14 cellular contexts compared by ENCODE assay signal in genomic region chr7:116610210-116610609, GRCh38.
A peak's percentile ranks its signal among the peaks of the same experiment; 100 is the strongest.
DNase-seq lines count a peak whose midpoint lies in the region; ATAC-seq, FAIRE-seq and TF ChIP-seq lines count a peak whose summit lies in the region.
"Had no signal": no experiment of that assay in that cellular context is flagged by ENCODE, and none has a peak within 500 bp of the region (broad histone marks: within the 10 kb centered on the region; RNA-seq: fewer than 3 reads in every experiment).

No MANE protein-coding gene starts in this region.

- TF ChIP-seq POLR2A in H54 (IDR thresholded peaks at IDR 0.05; ENCODE audit: low read depth, low read length), result no peak

- no peak overlapping the region for H3K4me3 Mint-ChIP-seq in Caco-2 (ENCODE audit: unreplicated experiment)
- H3K4me3 Mint-ChIP-seq: CD4-positive, alpha-beta memory T cell; neural crest cell had no signal

- 60 to 88% (median 65%) methylated on average over 2 of the region's 2 CpGs for WGBS in small intestine, 3 donors

- no peak overlapping the region for H3K27ac Mint-ChIP-seq in Caco-2 (ENCODE audit: unreplicated experiment)
- H3K27ac Mint-ChIP-seq: activated naive CD4-positive, alpha-beta T cell treated with anti-CD3 and anti-CD28 coated beads, Interleukin-2, amount 50 U/mL, for 72 hours; CD4-positive, alpha-beta memory T cell had no signal

- H3K4me1 ChIP-seq in RWPE2 (ENCODE audit: insufficient read depth, poor library complexity, severe bottlenecking), result no peaks in the 10 kb centered on the region
- peaks cover 0 to 2% of the 10 kb centered on the region in 2 donors for H3K4me1 ChIP-seq in small intestine (ENCODE audit: control insufficient read depth in 2 of 2, insufficient read depth in 1 of 2, low read depth in 1 of 2, low read length in 1 of 2)
- H3K4me1 ChIP-seq in Caco-2, result no peaks in the 10 kb centered on the region

- POLR2A ChIA-PET in HEK293T (lab: Yijun Ruan, JAX), result no interaction called here
- POLR2A ChIA-PET in Caco-2 (lab: Charles Lee), result no interaction called here

- H3K36me3 Mint-ChIP-seq in Caco-2 (ENCODE audit: insufficient read depth, unreplicated experiment), result no peaks in the 10 kb centered on the region

- no peaks in the 10 kb centered on the region for H3K9me3 Mint-ChIP-seq in Caco-2 (ENCODE audit: unreplicated experiment)
- H3K9me3 Mint-ChIP-seq: activated naive CD4-positive, alpha-beta T cell treated with anti-CD3 and anti-CD28 coated beads, Interleukin-2, amount 50 U/mL, for 72 hours had no signal

- no TSS peak for BruUV-seq in Caco-2 (replicated peaks; lab: Mats Ljungman, UMichigan)

- TF ChIP-seq CTCF in RWPE2 (IDR thresholded peaks at IDR 0.05; ENCODE audit: poor library complexity, severe bottlenecking), result no peak
- no peak for TF ChIP-seq CTCF in epithelial cell of proximal tubule (conservative IDR thresholded peaks at IDR 0.05; ENCODE audit: low read depth, low read length)
- TF ChIP-seq CTCF in Caco-2 (IDR thresholded peaks at IDR 0.05; ENCODE audit: insufficient read depth in 1 of 2, low read depth in 1 of 2, low read length in 1 of 2, severe bottlenecking in 1 of 2, unreplicated experiment in 1 of 2), result no peak

- H3K27me3 ChIP-seq in RWPE2 (ENCODE audit: insufficient read depth, poor library complexity, severe bottlenecking) (no peaks in the 10 kb centered on the region), small intestine (ENCODE audit: control insufficient read depth in 2 of 2, insufficient read depth in 2 of 2, low read length in 2 of 2) (peaks cover 0 to 2% of the 10 kb centered on the region in 2 donors), Caco-2 (replicated peaks; ENCODE audit: control insufficient read depth, insufficient read depth, low read length) (no peaks in the 10 kb centered on the region)

- peak; percentile 26 for FAIRE-seq in small intestine (lab: Jason Lieb, UNC)
- FAIRE-seq in H54 (lab: Jason Lieb, UNC), result no peak

- no peaks in the 10 kb centered on the region for H3K36me3 ChIP-seq in RWPE2 (ENCODE audit: low read depth)
- H3K36me3 ChIP-seq in small intestine (ENCODE audit: control insufficient read depth in 2 of 2, insufficient read depth in 2 of 2, low read length in 2 of 2), result no peaks in the 10 kb centered on the region
- H3K36me3 ChIP-seq in Caco-2 (ENCODE audit: control insufficient read depth, insufficient read depth, low read length), result no peaks in the 10 kb centered on the region

- DNase-seq in HEK293T (ENCODE audit: extremely low spot score) (no peak), RWPE2 (ENCODE audit: low spot score) (no peak), epithelial cell of proximal tubule (ENCODE audit: low read depth) (peak; percentile 67), small intestine (no peak), H54 (ENCODE audit: insufficient read length, low spot score) (no peak), Caco-2 (no peak), NCI-H748 (lab: John Stamatoyannopoulos, UW; ENCODE audit: unreplicated experiment) (no peak)
- DNase-seq: activated CD4-positive, alpha-beta T cell treated with anti-CD3 and anti-CD28 coated beads for 1 hour; CD4-positive, alpha-beta memory T cell; NCI-H1694; NCI-H774 had no signal

- CTCF ChIA-PET in HEK293T (lab: Yijun Ruan, JAX), result no interaction called here
- CTCF ChIA-PET in Caco-2 (lab: Charles Lee), result no interaction called here

- H3K27ac ChIP-seq in RWPE2 (ENCODE audit: poor library complexity, severe bottlenecking), result no peak overlapping the region
- no peak overlapping the region for H3K27ac ChIP-seq in small intestine (ENCODE audit: low read depth in 1 of 2, low read length in 1 of 2)

- H3K27me3 Mint-ChIP-seq in Caco-2 (ENCODE audit: insufficient read depth, unreplicated experiment), result no peaks in the 10 kb centered on the region

- intact Hi-C loops in Caco-2 (cut with micrococcal nuclease; ENCODE audit: unreplicated experiment), result no loop called here

- peak; percentile 14; the same call in 1 of the 3 replicates for ATAC-seq in RWPE2 (ENCODE audit: low read depth)
- ATAC-seq: activated naive CD4-positive, alpha-beta T cell treated with anti-CD3 and anti-CD28 coated beads, Interleukin-2, amount 50 U/mL, for 72 hours had no signal

- H3K4me1 Mint-ChIP-seq in Caco-2 (ENCODE audit: low read depth, unreplicated experiment), result peaks cover 16% of the 10 kb centered on the region
- H3K4me1 Mint-ChIP-seq: CD4-positive, alpha-beta memory T cell had no signal

- no peak overlapping the region for H3K4me3 ChIP-seq in RWPE2 (ENCODE audit: severe bottlenecking)
- H3K4me3 ChIP-seq in epithelial cell of proximal tubule (ENCODE audit: low read depth, low read length), result no peak overlapping the region
- H3K4me3 ChIP-seq in small intestine (ENCODE audit: low read depth in 1 of 2, low read length in 2 of 2), result no peak overlapping the region
- no peak overlapping the region for H3K4me3 ChIP-seq in Caco-2 (ENCODE audit: low read depth, low read length)
- H3K4me3 ChIP-seq: lung had no signal

- H3K9me3 ChIP-seq in RWPE2 (ENCODE audit: severe bottlenecking) (no peaks in the 10 kb centered on the region), small intestine (ENCODE audit: control insufficient read depth, low read depth) (no peaks in the 10 kb centered on the region), Caco-2 (no peaks in the 10 kb centered on the region)

TF ChIP-seq in HEK293T, 16 proteins besides CTCF, POLR2A, EP300 and RAD21:
- no peak for TF ChIP-seq L3MBTL2 (conservative IDR thresholded peaks at IDR 0.05)
- TF ChIP-seq PKNOX1 (IDR thresholded peaks at IDR 0.05), result peak; percentile 13; the same call in 1 of the 2 replicates
